In genomic region chr16:50984688-50985087, GRCh38 we compare ENCODE assay signal across 2 cellular contexts.
TF ChIP-seq lines count a peak whose summit lies in the region.

No MANE protein-coding gene starts in this region.

TF ChIP-seq in IMR-90, 13 proteins besides CTCF, POLR2A, EP300 and RAD21 (continued from another document):
- no peak for TF ChIP-seq CHD1 (IDR thresholded peaks at IDR 0.05; ENCODE audit: low read depth, low read length)
- no peak for TF ChIP-seq MXI1 (IDR thresholded peaks at IDR 0.05; ENCODE audit: borderline replicate concordance, low read depth, low read length)
- TF ChIP-seq BHLHE40 (IDR thresholded peaks at IDR 0.05; ENCODE audit: low read depth, low read length) = no peak
- TF ChIP-seq SMC3 (IDR thresholded peaks at IDR 0.05; ENCODE audit: low read depth, low read length) = no peak

TF ChIP-seq in K562, 482 proteins besides CTCF, POLR2A, EP300 and RAD21 (continued from another document):
- TF ChIP-seq CEBPB (tag; IDR thresholded peaks at IDR 0.05) (peak; percentile 57), CEBPG (CRISPR knock-in tag; IDR thresholded peaks at IDR 0.05) (no peak), CEBPG (tag; conservative IDR thresholded peaks at IDR 0.05 in 1 of 2, IDR thresholded peaks at IDR 0.05 in 1 of 2) (peak in 1 of 2 experiments; percentile 37; a peak in 1 of 4 replicates)
